ENCODE assay signal across 8 cellular contexts in the genomic region with DNA sequence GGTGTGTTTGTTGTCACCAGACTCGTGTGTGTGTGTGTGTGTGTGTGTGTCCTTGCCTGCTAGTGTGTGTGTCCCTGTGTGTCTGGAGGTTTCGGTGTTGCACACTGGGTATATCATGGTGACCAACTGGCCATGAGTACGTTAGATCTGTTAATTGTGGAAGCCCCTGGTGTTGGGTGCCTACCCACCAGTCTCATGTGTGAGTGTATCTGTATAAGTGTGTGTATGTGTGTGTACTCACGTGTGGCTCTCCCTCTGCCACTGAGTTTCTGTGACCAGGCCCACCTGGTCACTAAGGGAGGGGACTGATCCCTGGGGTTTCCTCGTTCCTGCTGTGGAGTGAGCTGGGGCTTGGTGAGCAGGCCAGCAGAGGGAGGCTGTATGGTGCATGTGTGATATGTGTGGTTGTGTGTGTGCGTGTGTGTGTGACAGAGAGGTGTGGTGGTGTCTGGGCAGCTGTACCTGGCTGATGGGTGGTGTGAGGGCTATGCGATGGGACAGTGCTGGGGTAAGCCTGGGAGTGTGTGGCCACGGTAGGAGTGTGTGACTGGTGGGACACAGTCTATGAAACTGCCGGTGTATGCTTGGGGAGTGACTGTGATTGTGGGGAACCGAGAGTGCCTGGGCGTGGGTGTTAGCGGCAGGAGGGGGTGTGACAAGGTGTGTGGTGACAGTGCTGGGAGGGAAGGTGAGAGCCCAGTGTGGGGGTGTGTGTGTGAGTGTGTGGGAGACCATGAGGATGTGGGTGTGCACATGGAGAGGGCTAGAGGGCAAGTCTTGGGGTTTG.
DNase-seq lines count a peak whose midpoint lies in the region; ATAC-seq lines count a peak whose summit lies in the region.

No MANE protein-coding gene starts in this region.

- in situ Hi-C loops in KBM-7 (cut with MboI; ENCODE audit: low pct_unique_long_range_greater_than_20kb, low sequenced_read_pairs): no loop called here

- DNase-seq in KBM-7 (peak; percentile 24), activated gamma-delta T cell (lab: John Stamatoyannopoulos, UW) (peak; percentile 24), COLO829 (ENCODE audit: low spot score) (no peak), NCI-H2196 treated with DMSO at 0.1 percent for 48 hours (lab: John Stamatoyannopoulos, UW; ENCODE audit: unreplicated experiment) (no peak), NCI-H2107 treated with DMSO at 0.1 percent for 48 hours (lab: John Stamatoyannopoulos, UW; ENCODE audit: unreplicated experiment) (no peak)
- peak; percentile 31 to 52 for DNase-seq in stimulated activated CD8-positive, alpha-beta memory T cell treated with anti-CD3 and anti-CD28 coated beads, Interleukin-4, amount 100 ng/mL, for 4 hours (ENCODE audit: low read depth in 2 of 2, low spot score in 1 of 2)

- peak; percentile 32 for ATAC-seq in GM18868 (IDR thresholded peaks at IDR 0.05; ENCODE audit: unreplicated experiment)

- peak overlapping the region; percentile 32 for H3K4me3 ChIP-seq in iPS-18c (ENCODE audit: insufficient read depth, low read depth, low read length)

- H3K9me3 ChIP-seq in iPS-18c (ENCODE audit: control insufficient read depth, insufficient read depth, low read length): no peaks in the 10 kb centered on the region

Comparison
In these comparisons a context has a peak if more than half of its experiments do, and no peak if none do; other contexts are left out.
1. DNase-seq: peak in KBM-7 (single experiment), activated gamma-delta T cell (single experiment) and stimulated activated CD8-positive, alpha-beta memory T cell treated with anti-CD3 and anti-CD28 coated beads, Interleukin-4, amount 100 ng/mL, for 4 hours (2 of 2); none in COLO829 (single experiment), NCI-H2196 treated with DMSO at 0.1 percent for 48 hours (single experiment) and NCI-H2107 treated with DMSO at 0.1 percent for 48 hours (single experiment).